ENCODE assay signal across 8 cellular contexts in the genomic region with DNA sequence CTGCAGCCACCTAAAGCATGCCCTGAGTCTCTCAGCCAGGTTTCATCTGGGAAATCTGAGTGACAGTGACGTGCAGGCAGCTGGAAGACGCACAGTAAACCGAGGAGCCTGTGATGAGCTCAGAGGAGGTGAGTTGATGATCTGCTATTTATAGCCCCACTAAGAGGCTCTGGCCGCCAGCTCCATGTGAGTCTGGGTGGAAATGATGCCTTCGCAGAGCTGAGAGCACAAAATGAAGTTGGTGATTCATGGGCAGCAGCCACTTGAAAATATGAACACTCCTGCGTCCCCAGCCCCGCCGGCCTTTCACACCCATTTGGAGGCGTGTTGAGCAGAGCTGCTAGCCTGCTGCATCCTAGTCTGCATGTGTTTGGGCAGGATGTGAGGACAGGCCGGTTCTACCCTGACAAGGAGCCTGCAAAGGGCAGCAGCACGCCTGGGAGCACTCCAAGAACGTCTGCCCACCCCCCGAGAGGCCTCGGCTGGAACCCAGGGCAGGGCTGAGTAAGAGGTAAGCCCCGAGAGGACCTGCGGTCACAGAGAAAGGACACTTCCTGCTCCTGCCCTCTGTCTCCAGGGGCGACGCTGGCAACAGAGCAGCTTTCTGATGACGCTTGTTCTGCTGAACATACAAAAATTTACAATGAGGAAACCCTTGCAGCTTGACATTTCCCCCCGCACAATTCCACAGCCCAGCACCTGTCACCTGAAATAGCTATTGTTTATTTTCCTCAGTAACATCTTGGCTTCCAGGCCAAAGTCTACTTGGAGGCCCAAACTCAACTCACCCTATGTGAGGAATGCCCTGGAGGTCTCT. TPM values are rescaled to one million over a fixed set of nuclear protein-coding genes. Genes with fewer than 3 reads are reported as not detected.
DNase-seq lines count a peak whose midpoint lies in the region; ATAC-seq lines count a peak whose summit lies in the region.

No MANE protein-coding gene starts in this region.

- peaks cover 15 to 16% (median 15%) of the 10 kb centered on the region in 3 donors for H3K4me1 Mint-ChIP-seq in IgD-negative memory B cell
- peaks cover 11 to 23% (median 19%) of the 10 kb centered on the region in 3 donors for H3K4me1 Mint-ChIP-seq in T-cell

- H3K27me3 Mint-ChIP-seq in IgD-negative memory B cell (no peaks in the 10 kb centered on the region), T-cell (peaks cover 0 to 3% of the 10 kb centered on the region in 2 donors)

- DNase-seq in DMS153 (lab: John Stamatoyannopoulos, UW) (peak; percentile 81), T-cell (peak; percentile 7 to 71 (median 45)), astrocyte of the hippocampus (ENCODE audit: low read depth, low spot score) (peak; percentile 89), islet precursor cell (peak; percentile 89), Kasumi-1 (lab: John Stamatoyannopoulos, UW) (no peak)
- peak; percentile 66 for DNase-seq in stimulated activated CD4-positive, alpha-beta T cell treated with anti-CD3 and anti-CD28 coated beads, Interleukin-15, amount 100 ng/mL, for 24 hours

- POLR2A ChIA-PET in T-cell (lab: Charles Lee), result interaction anchor here in 1 of 2 donors (1.0 kb wide), 1 partner anchor 26 kb away, joined by 3 read pairs; no protein-coding TSS in a partner anchor

- no peaks in the 10 kb centered on the region for H3K36me3 Mint-ChIP-seq in IgD-negative memory B cell
- no peaks in the 10 kb centered on the region for H3K36me3 Mint-ChIP-seq in T-cell

- H3K27ac Mint-ChIP-seq in IgD-negative memory B cell (peak overlapping the region; percentile 89 to 92 (median 91)), T-cell (peak overlapping the region; percentile 82 to 85)

- ATAC-seq in GM21515 (IDR thresholded peaks at IDR 0.05; ENCODE audit: unreplicated experiment) (peak; percentile 77), T-cell (replicated peaks in 1 of 4) (peak; percentile 81 to 89 (median 88))

- peak overlapping the region; percentile 25 to 92 (median 58) for H3K4me3 Mint-ChIP-seq in IgD-negative memory B cell
- peak overlapping the region; percentile 31 to 65 (median 57) for H3K4me3 Mint-ChIP-seq in T-cell

- CTCF ChIA-PET in T-cell (lab: Charles Lee), result no interaction called here

- H3K9me3 Mint-ChIP-seq in IgD-negative memory B cell (no peaks in the 10 kb centered on the region), T-cell (no peaks in the 10 kb centered on the region)

RNA-seq across cellular contexts. Expression of a gene that starts 25.1 kb away (rescaled TPM):
- 32.8 TPM for polyA plus RNA-seq in IgD-negative memory B cell
- 10 to 100 TPM; 14.0 to 17.3 (median 15.3) TPM for total RNA-seq in T-cell

Comparison
In these comparisons a context has a peak if more than half of its experiments do, and no peak if none do; other contexts are left out.
1. DNase-seq: peak in DMS153 (single experiment), T-cell (34 of 34), astrocyte of the hippocampus (single experiment), islet precursor cell (single experiment) and stimulated activated CD4-positive, alpha-beta T cell treated with anti-CD3 and anti-CD28 coated beads, Interleukin-15, amount 100 ng/mL, for 24 hours (single experiment); none in Kasumi-1 (0 of 2).